ENCODE assay signal across 1 cellular context in the genomic region with DNA sequence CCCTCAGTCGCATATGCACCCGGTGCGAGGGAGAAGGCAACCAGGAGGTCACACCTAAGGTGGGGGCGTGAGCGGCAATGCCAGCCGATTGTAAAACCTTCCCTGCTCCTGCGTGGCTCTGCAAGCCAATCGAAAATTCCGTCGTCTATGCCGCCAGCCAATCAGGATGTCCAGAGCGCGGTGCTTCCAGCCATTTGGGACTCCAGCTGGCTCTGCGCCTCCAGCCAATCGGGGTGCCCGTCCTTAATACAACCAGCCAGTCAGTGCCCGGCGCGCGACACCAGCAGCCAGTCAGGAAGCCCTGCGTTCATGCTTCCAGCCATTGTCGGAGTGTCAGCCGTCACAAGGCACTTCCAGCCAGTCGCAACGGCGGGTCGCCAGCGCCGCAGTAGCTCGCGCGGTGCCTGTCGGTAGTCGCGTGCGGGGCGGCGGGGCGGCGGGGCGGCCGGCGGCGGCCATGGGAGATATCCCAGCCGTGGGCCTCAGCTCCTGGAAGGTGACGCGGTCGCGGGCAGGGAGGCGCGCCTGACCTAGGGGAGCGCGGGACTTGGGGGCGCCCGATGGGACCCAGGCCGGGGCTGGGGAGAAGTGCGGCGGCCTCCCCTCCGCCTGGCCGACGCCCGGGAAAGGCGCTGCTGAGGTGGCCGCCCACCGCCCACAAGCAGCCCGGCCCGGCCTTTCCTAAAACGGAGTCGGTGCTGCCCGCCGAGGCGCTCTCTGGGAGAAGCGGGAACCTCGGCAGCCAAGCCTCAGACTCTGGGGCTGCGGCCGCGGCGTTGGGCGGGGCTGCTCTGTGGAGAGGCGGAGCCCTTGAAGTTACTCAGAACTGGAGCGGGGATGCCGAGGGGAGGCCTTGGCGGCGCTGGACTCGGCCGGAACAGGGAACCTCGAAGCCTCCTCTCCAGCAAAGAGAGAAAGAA.
TF ChIP-seq lines count a peak whose summit lies in the region.

AKR1E2 (plus strand) TSS at position 340 of the 920 bp plus-strand sequence; CDS start at position 458, 118 bp downstream.

TF ChIP-seq in K562, 482 proteins besides CTCF, POLR2A, EP300 and RAD21 (continued from another document and continues in another):
- peak; percentile 88 to 90; a peak in 3 of 4 replicates for TF ChIP-seq UBTF (IDR thresholded peaks at IDR 0.05; ENCODE audit: borderline replicate concordance in 1 of 2, low read depth in 2 of 2, low read length in 2 of 2)
- no peak; a peak in 1 of 4 replicates for TF ChIP-seq RCOR1 (IDR thresholded peaks at IDR 0.05; ENCODE audit: borderline replicate concordance in 1 of 2, low read depth in 2 of 2, low read length in 2 of 2)
- TF ChIP-seq TARDBP (IDR thresholded peaks at IDR 0.05) = no peak
- TF ChIP-seq, protein P1, sequence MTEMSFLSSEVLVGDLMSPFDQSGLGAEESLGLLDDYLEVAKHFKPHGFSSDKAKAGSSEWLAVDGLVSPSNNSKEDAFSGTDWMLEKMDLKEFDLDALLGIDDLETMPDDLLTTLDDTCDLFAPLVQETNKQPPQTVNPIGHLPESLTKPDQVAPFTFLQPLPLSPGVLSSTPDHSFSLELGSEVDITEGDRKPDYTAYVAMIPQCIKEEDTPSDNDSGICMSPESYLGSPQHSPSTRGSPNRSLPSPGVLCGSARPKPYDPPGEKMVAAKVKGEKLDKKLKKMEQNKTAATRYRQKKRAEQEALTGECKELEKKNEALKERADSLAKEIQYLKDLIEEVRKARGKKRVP (CRISPR knock-in tag; IDR thresholded peaks at IDR 0.05) = no peak
- TF ChIP-seq PRPF4 (IDR thresholded peaks at IDR 0.05; ENCODE audit: insufficient read depth, low read depth, low read length, poor library complexity, severe bottlenecking) = no peak
- peak; percentile 65 for TF ChIP-seq PHF8 (IDR thresholded peaks at IDR 0.05; ENCODE audit: borderline replicate concordance, low read length)
- no peak for TF ChIP-seq GTF2A2 (tag; IDR thresholded peaks at IDR 0.05)
- TF ChIP-seq POLR2AphosphoS5 (IDR thresholded peaks at IDR 0.05; ENCODE audit: control insufficient read depth, insufficient read depth, low read depth, low read length) = 0 out of 2 replicates have a peak, but pooled peaks have one; percentile 19
- peak; percentile 50 for TF ChIP-seq EGR1 (conservative IDR thresholded peaks at IDR 0.05)
- no peak for TF ChIP-seq NR3C1 (CRISPR knock-in tag; IDR thresholded peaks at IDR 0.05)
- TF ChIP-seq LARP7 (IDR thresholded peaks at IDR 0.05) = no peak
- TF ChIP-seq L3MBTL2 (IDR thresholded peaks at IDR 0.05) = peak; percentile 92
- no peak for TF ChIP-seq CHD1 (IDR thresholded peaks at IDR 0.05; ENCODE audit: low read length)
- no peak for TF ChIP-seq SMAD3 (CRISPR knock-in tag; conservative IDR thresholded peaks at IDR 0.05)
- no peak for TF ChIP-seq ZNF398 (CRISPR knock-in tag; IDR thresholded peaks at IDR 0.05)
- no peak for TF ChIP-seq RERE (CRISPR knock-in tag; IDR thresholded peaks at IDR 0.05; ENCODE audit: borderline replicate concordance)
- TF ChIP-seq BMI1 (IDR thresholded peaks at IDR 0.05; ENCODE audit: low read length) = no peak
- no peak; the same call in 1 of the 2 replicates for TF ChIP-seq TEAD2 (tag; IDR thresholded peaks at IDR 0.05)
- TF ChIP-seq BRD4 (IDR thresholded peaks at IDR 0.05) = peak; percentile 14; the same call in 1 of the 2 replicates
- TF ChIP-seq, protein P2, sequence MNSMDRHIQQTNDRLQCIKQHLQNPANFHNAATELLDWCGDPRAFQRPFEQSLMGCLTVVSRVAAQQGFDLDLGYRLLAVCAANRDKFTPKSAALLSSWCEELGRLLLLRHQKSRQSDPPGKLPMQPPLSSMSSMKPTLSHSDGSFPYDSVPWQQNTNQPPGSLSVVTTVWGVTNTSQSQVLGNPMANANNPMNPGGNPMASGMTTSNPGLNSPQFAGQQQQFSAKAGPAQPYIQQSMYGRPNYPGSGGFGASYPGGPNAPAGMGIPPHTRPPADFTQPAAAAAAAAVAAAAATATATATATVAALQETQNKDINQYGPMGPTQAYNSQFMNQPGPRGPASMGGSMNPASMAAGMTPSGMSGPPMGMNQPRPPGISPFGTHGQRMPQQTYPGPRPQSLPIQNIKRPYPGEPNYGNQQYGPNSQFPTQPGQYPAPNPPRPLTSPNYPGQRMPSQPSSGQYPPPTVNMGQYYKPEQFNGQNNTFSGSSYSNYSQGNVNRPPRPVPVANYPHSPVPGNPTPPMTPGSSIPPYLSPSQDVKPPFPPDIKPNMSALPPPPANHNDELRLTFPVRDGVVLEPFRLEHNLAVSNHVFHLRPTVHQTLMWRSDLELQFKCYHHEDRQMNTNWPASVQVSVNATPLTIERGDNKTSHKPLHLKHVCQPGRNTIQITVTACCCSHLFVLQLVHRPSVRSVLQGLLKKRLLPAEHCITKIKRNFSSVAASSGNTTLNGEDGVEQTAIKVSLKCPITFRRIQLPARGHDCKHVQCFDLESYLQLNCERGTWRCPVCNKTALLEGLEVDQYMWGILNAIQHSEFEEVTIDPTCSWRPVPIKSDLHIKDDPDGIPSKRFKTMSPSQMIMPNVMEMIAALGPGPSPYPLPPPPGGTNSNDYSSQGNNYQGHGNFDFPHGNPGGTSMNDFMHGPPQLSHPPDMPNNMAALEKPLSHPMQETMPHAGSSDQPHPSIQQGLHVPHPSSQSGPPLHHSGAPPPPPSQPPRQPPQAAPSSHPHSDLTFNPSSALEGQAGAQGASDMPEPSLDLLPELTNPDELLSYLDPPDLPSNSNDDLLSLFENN (IDR thresholded peaks at IDR 0.05; ENCODE audit: low read depth in 2 of 2, low read length in 2 of 2) = no peak
- peak; percentile 81 for TF ChIP-seq SMAD4 (CRISPR knock-in tag; conservative IDR thresholded peaks at IDR 0.05)
- TF ChIP-seq ZNF586 (CRISPR knock-in tag; conservative IDR thresholded peaks at IDR 0.05) = no peak
- no peak for TF ChIP-seq ZSCAN29 (IDR thresholded peaks at IDR 0.05)
- TF ChIP-seq CHD4 (IDR thresholded peaks at IDR 0.05; ENCODE audit: insufficient read depth, insufficient replicate concordance, low read depth, low read length, poor library complexity, severe bottlenecking) = no peak
- TF ChIP-seq POLR2B (IDR thresholded peaks at IDR 0.05; ENCODE audit: low read depth, partially characterized antibody) = peak; percentile 43
- TF ChIP-seq ZNF143 (CRISPR knock-in tag; IDR thresholded peaks at IDR 0.05) = peak; percentile 72
- no peak for TF ChIP-seq ZC3H11A (IDR thresholded peaks at IDR 0.05; ENCODE audit: low read depth, low read length)
- TF ChIP-seq SMARCB1 (IDR thresholded peaks at IDR 0.05; ENCODE audit: insufficient read length, low read depth) = no peak
- no peak for TF ChIP-seq ARID1B (IDR thresholded peaks at IDR 0.05)
- no peak for TF ChIP-seq TCF3 (CRISPR knock-in tag; IDR thresholded peaks at IDR 0.05)
- no peak for TF ChIP-seq ZBTB26 (CRISPR knock-in tag; IDR thresholded peaks at IDR 0.05)
- TF ChIP-seq E2F1 (CRISPR knock-in tag; IDR thresholded peaks at IDR 0.05) = 0 out of 2 replicates have a peak, but pooled peaks have one; percentile 13
- no peak for TF ChIP-seq RUNX1 (IDR thresholded peaks at IDR 0.05; ENCODE audit: low read depth)
- no peak for TF ChIP-seq ZNF77 (CRISPR knock-in tag; IDR thresholded peaks at IDR 0.05)
- TF ChIP-seq GABPA (tag; conservative IDR thresholded peaks at IDR 0.05; ENCODE audit: low read depth) = peak; percentile 31
- peak; percentile 93 for TF ChIP-seq CC2D1A (IDR thresholded peaks at IDR 0.05)
- no peak for TF ChIP-seq MIER1 (IDR thresholded peaks at IDR 0.05; ENCODE audit: low read depth)
- no peak for TF ChIP-seq XRCC5 (IDR thresholded peaks at IDR 0.05; ENCODE audit: low read depth, low read length)
- no peak for TF ChIP-seq ZEB2 (IDR thresholded peaks at IDR 0.05)
- no peak for TF ChIP-seq PHB2 (IDR thresholded peaks at IDR 0.05; ENCODE audit: low read depth)
- peak; percentile 43; the same call in 1 of the 2 replicates for TF ChIP-seq ELF1 (tag; IDR thresholded peaks at IDR 0.05)
- no peak for TF ChIP-seq POLR2AphosphoS2 (IDR thresholded peaks at IDR 0.05; ENCODE audit: low read length)
- TF ChIP-seq ZFP36 (IDR thresholded peaks at IDR 0.05; ENCODE audit: low read depth, low read length, partially characterized antibody) = no peak
- no peak for TF ChIP-seq NR2F6 (CRISPR knock-in tag; IDR thresholded peaks at IDR 0.05)
- 0 out of 2 replicates have a peak, but pooled peaks have one; percentile 4 for TF ChIP-seq MAFK (IDR thresholded peaks at IDR 0.05; ENCODE audit: low read length)
- no peak for TF ChIP-seq NFIX (CRISPR knock-in tag; IDR thresholded peaks at IDR 0.05; ENCODE audit: low read depth)
